Comparison of ENCODE assay signal across 1 cellular context in genomic region chr11:65861533-65862183, GRCh38.
TF ChIP-seq lines count a peak whose summit lies in the region.

No MANE protein-coding gene starts in this region.

TF ChIP-seq in HCT116, 20 proteins besides CTCF, POLR2A, EP300 and RAD21 (continued from another document):
- TF ChIP-seq ZBTB33 (IDR thresholded peaks at IDR 0.05; ENCODE audit: extremely low read depth, insufficient replicate concordance, low read length) (no peak), MAX (IDR thresholded peaks at IDR 0.05) (no peak), ATF3 (IDR thresholded peaks at IDR 0.05) (no peak), EGR1 (IDR thresholded peaks at IDR 0.05; ENCODE audit: low read depth) (no peak), SIN3A (IDR thresholded peaks at IDR 0.05; ENCODE audit: low read depth) (no peak), SP1 (IDR thresholded peaks at IDR 0.05; ENCODE audit: low read depth) (no peak), FOSL1 (IDR thresholded peaks at IDR 0.05; ENCODE audit: low read depth) (no peak)
